ENCODE assay signal across 1 cellular context in the genomic region with DNA sequence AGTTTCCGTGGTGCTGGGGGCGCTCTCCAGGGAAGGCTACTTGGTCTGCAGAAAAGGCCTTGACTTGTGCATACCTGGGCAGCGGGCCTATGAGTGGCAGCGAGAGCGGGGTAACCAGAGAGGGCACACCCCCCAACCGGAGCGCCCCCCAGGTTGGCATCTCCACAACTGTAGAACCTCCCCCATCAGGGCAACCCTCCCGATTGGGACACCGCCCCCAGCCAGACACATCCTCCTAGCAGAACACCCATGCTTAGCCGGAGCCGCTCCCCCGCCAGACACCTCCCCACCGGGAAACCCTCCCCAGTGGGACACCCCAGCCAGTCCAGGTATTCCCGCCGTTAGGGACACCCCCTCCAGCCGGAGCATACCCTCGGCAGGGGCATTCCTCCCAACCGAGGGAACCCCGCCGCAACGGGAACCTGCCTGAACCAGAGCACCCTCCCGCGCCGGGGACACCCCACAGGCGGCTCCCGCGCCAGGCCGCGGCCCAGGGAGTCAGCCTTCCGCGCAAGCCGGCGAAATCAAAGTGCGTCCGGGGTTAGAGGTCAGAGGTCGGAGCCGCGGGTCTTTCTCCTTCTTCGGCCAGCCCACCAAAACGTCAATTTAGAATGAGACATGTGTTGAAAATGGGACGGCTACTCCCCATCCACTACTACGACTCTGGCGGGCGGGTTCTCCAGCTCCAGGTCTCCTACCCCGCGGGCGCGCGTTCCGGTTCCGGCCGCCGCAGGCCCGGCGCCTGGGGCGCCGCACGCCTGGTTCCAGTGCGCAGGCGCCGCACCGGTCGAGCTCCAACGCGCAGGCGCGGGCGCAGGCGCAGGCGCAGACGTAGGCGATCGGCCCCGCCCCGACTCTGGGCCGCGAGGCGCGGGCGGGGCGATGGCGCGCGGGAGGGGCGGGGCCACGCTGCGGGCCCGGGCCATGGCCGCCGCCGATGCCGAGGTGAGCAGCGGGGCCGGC.
TF ChIP-seq lines count a peak whose summit lies in the region.

EHMT1 (plus strand) TSS at position 901 of the 963 bp plus-strand sequence; CDS start at position 925, 24 bp downstream.

TF ChIP-seq in K562, 482 proteins besides CTCF, POLR2A, EP300 and RAD21 (continued from another document and continues in another):
- TF ChIP-seq POLR2AphosphoS2 (IDR thresholded peaks at IDR 0.05; ENCODE audit: low read length) (peak; percentile 83; the same call in 1 of the 2 replicates), SAP30 (IDR thresholded peaks at IDR 0.05; ENCODE audit: borderline replicate concordance, insufficient read depth, low read depth, low read length, poor library complexity, severe bottlenecking) (peak; percentile 81), GATA2 (CRISPR knock-in tag; IDR thresholded peaks at IDR 0.05) (no peak), POLR2G (IDR thresholded peaks at IDR 0.05; ENCODE audit: low read depth, low read length) (peak; percentile 95), NCOA6 (IDR thresholded peaks at IDR 0.05) (no peak), KLF6 (CRISPR knock-in tag; IDR thresholded peaks at IDR 0.05; ENCODE audit: borderline replicate concordance) (no peak), NFIX (CRISPR knock-in tag; IDR thresholded peaks at IDR 0.05; ENCODE audit: low read depth) (no peak), THAP7 (CRISPR knock-in tag; IDR thresholded peaks at IDR 0.05) (0 out of 2 replicates have a peak, but pooled peaks have one; percentile 79), ZNF175 (CRISPR knock-in tag; IDR thresholded peaks at IDR 0.05; ENCODE audit: low read depth) (no peak), ZNF224 (CRISPR knock-in tag; IDR thresholded peaks at IDR 0.05) (no peak), TCF7L2 (IDR thresholded peaks at IDR 0.05; ENCODE audit: low read depth, low read length) (no peak), JUND (IDR thresholded peaks at IDR 0.05; ENCODE audit: borderline replicate concordance, low read depth, low read length) (peak; percentile 40; the same call in 1 of the 2 replicates), JUND (tag; IDR thresholded peaks at IDR 0.05; ENCODE audit: borderline replicate concordance, low read depth, low read length) (no peak), GABPB1 (CRISPR knock-in tag; IDR thresholded peaks at IDR 0.05) (peak; percentile 91), NR2C2 (CRISPR knock-in tag; IDR thresholded peaks at IDR 0.05) (peak; percentile 99), NR2C2 (tag; IDR thresholded peaks at IDR 0.05) (peak; percentile 100), MAZ (CRISPR knock-in tag; conservative IDR thresholded peaks at IDR 0.05 in 1 of 2, IDR thresholded peaks at IDR 0.05 in 1 of 2) (peak; percentile 76 to 82), HDAC6 (IDR thresholded peaks at IDR 0.05; ENCODE audit: low read depth, low read length) (no peak), GATAD2B (IDR thresholded peaks at IDR 0.05; ENCODE audit: borderline replicate concordance) (no peak), ZNF239 (CRISPR knock-in tag; IDR thresholded peaks at IDR 0.05) (no peak), ZNF766 (CRISPR knock-in tag; conservative IDR thresholded peaks at IDR 0.05) (no peak), ZNF785 (CRISPR knock-in tag; IDR thresholded peaks at IDR 0.05) (no peak), ZNF644 (tag; IDR thresholded peaks at IDR 0.05; ENCODE audit: low read depth) (no peak), NFE2L1 (tag; IDR thresholded peaks at IDR 0.05; ENCODE audit: borderline replicate concordance, low read depth) (no peak), DACH1 (IDR thresholded peaks at IDR 0.05; ENCODE audit: partially characterized antibody) (no peak), KAT8 (IDR thresholded peaks at IDR 0.05; ENCODE audit: low read depth) (no peak), RNF2 (IDR thresholded peaks at IDR 0.05) (0 out of 2 replicates have a peak, but pooled peaks have one; percentile 20), PML (IDR thresholded peaks at IDR 0.05; ENCODE audit: low read length) (peak; percentile 56; the same call in 1 of the 2 replicates), HNRNPK (IDR thresholded peaks at IDR 0.05; ENCODE audit: low read depth, low read length, poor library complexity, severe bottlenecking) (no peak), MAFK (IDR thresholded peaks at IDR 0.05; ENCODE audit: low read length) (no peak), SMAD4 (CRISPR knock-in tag; conservative IDR thresholded peaks at IDR 0.05) (peak; percentile 80)
- TF ChIP-seq, protein P1, sequence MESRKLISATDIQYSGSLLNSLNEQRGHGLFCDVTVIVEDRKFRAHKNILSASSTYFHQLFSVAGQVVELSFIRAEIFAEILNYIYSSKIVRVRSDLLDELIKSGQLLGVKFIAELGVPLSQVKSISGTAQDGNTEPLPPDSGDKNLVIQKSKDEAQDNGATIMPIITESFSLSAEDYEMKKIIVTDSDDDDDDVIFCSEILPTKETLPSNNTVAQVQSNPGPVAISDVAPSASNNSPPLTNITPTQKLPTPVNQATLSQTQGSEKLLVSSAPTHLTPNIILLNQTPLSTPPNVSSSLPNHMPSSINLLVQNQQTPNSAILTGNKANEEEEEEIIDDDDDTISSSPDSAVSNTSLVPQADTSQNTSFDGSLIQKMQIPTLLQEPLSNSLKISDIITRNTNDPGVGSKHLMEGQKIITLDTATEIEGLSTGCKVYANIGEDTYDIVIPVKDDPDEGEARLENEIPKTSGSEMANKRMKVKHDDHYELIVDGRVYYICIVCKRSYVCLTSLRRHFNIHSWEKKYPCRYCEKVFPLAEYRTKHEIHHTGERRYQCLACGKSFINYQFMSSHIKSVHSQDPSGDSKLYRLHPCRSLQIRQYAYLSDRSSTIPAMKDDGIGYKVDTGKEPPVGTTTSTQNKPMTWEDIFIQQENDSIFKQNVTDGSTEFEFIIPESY (CRISPR knock-in tag; IDR thresholded peaks at IDR 0.05) = peak; percentile 58; the same call in 1 of the 2 replicates
- TF ChIP-seq, protein P2, sequence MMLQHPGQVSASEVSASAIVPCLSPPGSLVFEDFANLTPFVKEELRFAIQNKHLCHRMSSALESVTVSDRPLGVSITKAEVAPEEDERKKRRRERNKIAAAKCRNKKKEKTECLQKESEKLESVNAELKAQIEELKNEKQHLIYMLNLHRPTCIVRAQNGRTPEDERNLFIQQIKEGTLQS (IDR thresholded peaks at IDR 0.05) = no peak
- TF ChIP-seq, protein P2 (CRISPR knock-in tag; conservative IDR thresholded peaks at IDR 0.05) = no peak
- TF ChIP-seq, protein P3, sequence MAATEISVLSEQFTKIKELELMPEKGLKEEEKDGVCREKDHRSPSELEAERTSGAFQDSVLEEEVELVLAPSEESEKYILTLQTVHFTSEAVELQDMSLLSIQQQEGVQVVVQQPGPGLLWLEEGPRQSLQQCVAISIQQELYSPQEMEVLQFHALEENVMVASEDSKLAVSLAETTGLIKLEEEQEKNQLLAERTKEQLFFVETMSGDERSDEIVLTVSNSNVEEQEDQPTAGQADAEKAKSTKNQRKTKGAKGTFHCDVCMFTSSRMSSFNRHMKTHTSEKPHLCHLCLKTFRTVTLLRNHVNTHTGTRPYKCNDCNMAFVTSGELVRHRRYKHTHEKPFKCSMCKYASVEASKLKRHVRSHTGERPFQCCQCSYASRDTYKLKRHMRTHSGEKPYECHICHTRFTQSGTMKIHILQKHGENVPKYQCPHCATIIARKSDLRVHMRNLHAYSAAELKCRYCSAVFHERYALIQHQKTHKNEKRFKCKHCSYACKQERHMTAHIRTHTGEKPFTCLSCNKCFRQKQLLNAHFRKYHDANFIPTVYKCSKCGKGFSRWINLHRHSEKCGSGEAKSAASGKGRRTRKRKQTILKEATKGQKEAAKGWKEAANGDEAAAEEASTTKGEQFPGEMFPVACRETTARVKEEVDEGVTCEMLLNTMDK (IDR thresholded peaks at IDR 0.05; ENCODE audit: borderline replicate concordance, insufficient read depth, low read depth, low read length, poor library complexity, severe bottlenecking) = no peak
- TF ChIP-seq, protein P4, sequence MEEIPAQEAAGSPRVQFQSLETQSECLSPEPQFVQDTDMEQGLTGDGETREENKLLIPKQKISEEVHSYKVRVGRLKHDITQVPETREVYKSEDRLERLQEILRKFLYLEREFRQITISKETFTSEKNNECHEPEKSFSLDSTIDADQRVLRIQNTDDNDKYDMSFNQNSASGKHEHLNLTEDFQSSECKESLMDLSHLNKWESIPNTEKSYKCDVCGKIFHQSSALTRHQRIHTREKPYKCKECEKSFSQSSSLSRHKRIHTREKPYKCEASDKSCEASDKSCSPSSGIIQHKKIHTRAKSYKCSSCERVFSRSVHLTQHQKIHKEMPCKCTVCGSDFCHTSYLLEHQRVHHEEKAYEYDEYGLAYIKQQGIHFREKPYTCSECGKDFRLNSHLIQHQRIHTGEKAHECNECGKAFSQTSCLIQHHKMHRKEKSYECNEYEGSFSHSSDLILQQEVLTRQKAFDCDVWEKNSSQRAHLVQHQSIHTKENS (CRISPR knock-in tag; IDR thresholded peaks at IDR 0.05) = no peak
- TF ChIP-seq, protein P5, sequence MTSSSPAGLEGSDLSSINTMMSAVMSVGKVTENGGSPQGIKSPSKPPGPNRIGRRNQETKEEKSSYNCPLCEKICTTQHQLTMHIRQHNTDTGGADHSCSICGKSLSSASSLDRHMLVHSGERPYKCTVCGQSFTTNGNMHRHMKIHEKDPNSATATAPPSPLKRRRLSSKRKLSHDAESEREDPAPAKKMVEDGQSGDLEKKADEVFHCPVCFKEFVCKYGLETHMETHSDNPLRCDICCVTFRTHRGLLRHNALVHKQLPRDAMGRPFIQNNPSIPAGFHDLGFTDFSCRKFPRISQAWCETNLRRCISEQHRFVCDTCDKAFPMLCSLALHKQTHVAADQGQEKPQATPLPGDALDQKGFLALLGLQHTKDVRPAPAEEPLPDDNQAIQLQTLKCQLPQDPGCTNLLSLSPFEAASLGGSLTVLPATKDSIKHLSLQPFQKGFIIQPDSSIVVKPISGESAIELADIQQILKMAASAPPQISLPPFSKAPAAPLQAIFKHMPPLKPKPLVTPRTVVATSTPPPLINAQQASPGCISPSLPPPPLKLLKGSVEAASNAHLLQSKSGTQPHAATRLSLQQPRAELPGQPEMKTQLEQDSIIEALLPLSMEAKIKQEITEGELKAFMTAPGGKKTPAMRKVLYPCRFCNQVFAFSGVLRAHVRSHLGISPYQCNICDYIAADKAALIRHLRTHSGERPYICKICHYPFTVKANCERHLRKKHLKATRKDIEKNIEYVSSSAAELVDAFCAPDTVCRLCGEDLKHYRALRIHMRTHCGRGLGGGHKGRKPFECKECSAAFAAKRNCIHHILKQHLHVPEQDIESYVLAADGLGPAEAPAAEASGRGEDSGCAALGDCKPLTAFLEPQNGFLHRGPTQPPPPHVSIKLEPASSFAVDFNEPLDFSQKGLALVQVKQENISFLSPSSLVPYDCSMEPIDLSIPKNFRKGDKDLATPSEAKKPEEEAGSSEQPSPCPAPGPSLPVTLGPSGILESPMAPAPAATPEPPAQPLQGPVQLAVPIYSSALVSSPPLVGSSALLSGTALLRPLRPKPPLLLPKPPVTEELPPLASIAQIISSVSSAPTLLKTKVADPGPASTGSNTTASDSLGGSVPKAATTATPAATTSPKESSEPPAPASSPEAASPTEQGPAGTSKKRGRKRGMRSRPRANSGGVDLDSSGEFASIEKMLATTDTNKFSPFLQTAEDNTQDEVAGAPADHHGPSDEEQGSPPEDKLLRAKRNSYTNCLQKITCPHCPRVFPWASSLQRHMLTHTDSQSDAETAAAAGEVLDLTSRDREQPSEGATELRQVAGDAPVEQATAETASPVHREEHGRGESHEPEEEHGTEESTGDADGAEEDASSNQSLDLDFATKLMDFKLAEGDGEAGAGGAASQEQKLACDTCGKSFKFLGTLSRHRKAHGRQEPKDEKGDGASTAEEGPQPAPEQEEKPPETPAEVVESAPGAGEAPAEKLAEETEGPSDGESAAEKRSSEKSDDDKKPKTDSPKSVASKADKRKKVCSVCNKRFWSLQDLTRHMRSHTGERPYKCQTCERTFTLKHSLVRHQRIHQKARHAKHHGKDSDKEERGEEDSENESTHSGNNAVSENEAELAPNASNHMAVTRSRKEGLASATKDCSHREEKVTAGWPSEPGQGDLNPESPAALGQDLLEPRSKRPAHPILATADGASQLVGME (CRISPR knock-in tag; IDR thresholded peaks at IDR 0.05) = no peak
- TF ChIP-seq, protein P6, sequence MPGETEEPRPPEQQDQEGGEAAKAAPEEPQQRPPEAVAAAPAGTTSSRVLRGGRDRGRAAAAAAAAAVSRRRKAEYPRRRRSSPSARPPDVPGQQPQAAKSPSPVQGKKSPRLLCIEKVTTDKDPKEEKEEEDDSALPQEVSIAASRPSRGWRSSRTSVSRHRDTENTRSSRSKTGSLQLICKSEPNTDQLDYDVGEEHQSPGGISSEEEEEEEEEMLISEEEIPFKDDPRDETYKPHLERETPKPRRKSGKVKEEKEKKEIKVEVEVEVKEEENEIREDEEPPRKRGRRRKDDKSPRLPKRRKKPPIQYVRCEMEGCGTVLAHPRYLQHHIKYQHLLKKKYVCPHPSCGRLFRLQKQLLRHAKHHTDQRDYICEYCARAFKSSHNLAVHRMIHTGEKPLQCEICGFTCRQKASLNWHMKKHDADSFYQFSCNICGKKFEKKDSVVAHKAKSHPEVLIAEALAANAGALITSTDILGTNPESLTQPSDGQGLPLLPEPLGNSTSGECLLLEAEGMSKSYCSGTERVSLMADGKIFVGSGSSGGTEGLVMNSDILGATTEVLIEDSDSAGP (CRISPR knock-in tag; IDR thresholded peaks at IDR 0.05) = no peak
- TF ChIP-seq, protein P7, sequence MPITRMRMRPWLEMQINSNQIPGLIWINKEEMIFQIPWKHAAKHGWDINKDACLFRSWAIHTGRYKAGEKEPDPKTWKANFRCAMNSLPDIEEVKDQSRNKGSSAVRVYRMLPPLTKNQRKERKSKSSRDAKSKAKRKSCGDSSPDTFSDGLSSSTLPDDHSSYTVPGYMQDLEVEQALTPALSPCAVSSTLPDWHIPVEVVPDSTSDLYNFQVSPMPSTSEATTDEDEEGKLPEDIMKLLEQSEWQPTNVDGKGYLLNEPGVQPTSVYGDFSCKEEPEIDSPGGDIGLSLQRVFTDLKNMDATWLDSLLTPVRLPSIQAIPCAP (CRISPR knock-in tag; IDR thresholded peaks at IDR 0.05; ENCODE audit: borderline replicate concordance) = no peak
